25 cellular contexts compared by ENCODE assay signal in the genomic region with DNA sequence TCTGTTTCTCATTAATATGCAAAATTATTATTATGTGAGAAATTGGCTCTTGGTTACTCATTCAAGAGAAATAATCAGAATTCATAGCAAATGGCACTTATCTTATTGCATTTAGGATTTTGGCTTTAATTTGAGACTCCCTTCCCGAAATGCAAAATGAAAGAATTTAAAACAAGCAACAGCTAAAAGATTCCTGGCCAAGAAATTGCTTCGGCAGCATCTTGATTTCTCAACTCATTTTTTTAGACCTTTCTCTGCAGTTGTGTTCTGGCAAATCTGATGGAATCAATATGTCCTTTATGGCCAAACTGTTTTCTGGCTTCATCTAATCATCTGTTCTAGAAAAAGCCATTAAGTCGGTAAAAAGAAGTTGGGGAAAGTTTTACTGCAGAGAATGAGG.
A peak's percentile ranks its signal among the peaks of the same experiment; 100 is the strongest.
DNase-seq lines count a peak whose midpoint lies in the region; ATAC-seq and TF ChIP-seq lines count a peak whose summit lies in the region.
"Had no signal": no experiment of that assay in that cellular context is flagged by ENCODE, and none has a peak within 500 bp of the region (broad histone marks: within the 10 kb centered on the region; RNA-seq: fewer than 3 reads in every experiment).

No MANE protein-coding gene starts in this region.

- DNase-seq in ascending aorta (ENCODE audit: low spot score in 2 of 2) (no peak), esophagus muscularis mucosa (ENCODE audit: extremely low spot score) (no peak), tibial nerve (ENCODE audit: low spot score in 2 of 2) (no peak), EL (no peak), body of pancreas (no peak)
- DNase-seq in activated naive CD4-positive, alpha-beta T cell treated with anti-CD3 and anti-CD28 coated beads, Interleukin-2, amount 10 ng/mL, durations not matched to agents 7 days and 5 days, result no peak
- DNase-seq: activated CD4-positive, alpha-beta T cell treated with anti-CD3 and anti-CD28 coated beads, Interleukin-2, amount 10 ng/mL, durations not matched to agents 7 days and 5 days; activated naive CD4-positive, alpha-beta T cell treated with Interleukin-2 at 50 U/mL for 16 hours; activated T-cell treated with anti-CD3 and anti-CD28 coated beads, Interleukin-2, amount 50 U/mL, for 48 hours; amniotic stem cell; caudate nucleus; CD4-positive, CD25-positive, alpha-beta regulatory T cell; gastrocnemius medialis; H9; islet precursor cell; NCI-H524 treated with DMSO at 0.1 percent for 48 hours; psoas muscle; RPMI8226; stimulated activated CD4-positive, alpha-beta T cell treated with anti-CD3 and anti-CD28 coated beads, Interleukin-2, amount 100 ng/mL, for 48 hours; stimulated activated naive CD4-positive, alpha-beta T cell; testis; WERI-Rb-1 had no signal

- intact Hi-C loops in ascending aorta (cut with DNase I) (no loop called here), esophagus muscularis mucosa (cut with DNase I) (no loop called here), body of pancreas (cut with DNase I) (no loop called here)

- CTCF ChIA-PET in activated naive CD4-positive, alpha-beta T cell treated with anti-CD3 and anti-CD28 coated beads, Interleukin-2, amount 10 ng/mL, durations not matched to agents 7 days and 5 days (lab: Charles Lee), result no interaction called here

- no peaks in the 10 kb centered on the region for H3K9me3 ChIP-seq in ascending aorta
- no peaks in the 10 kb centered on the region for H3K9me3 ChIP-seq in esophagus muscularis mucosa
- no peaks in the 10 kb centered on the region for H3K9me3 ChIP-seq in muscle layer of colon (ENCODE audit: low read length)
- H3K9me3 ChIP-seq in tibial nerve, result no peaks in the 10 kb centered on the region
- H3K9me3 ChIP-seq in body of pancreas, result no peaks in the 10 kb centered on the region
- H3K9me3 ChIP-seq: gastrocnemius medialis, neutrophil, psoas muscle, testis had no signal

- H3K9me3 Mint-ChIP-seq in activated naive CD4-positive, alpha-beta T cell treated with anti-CD3 and anti-CD28 coated beads, Interleukin-2, amount 10 ng/mL, durations not matched to agents 7 days and 5 days, result no peaks in the 10 kb centered on the region
- H3K9me3 Mint-ChIP-seq: activated CD4-positive, alpha-beta T cell treated with anti-CD3 and anti-CD28 coated beads, Interleukin-2, amount 10 ng/mL, durations not matched to agents 7 days and 5 days had no signal

- H3K36me3 Mint-ChIP-seq in activated naive CD4-positive, alpha-beta T cell treated with anti-CD3 and anti-CD28 coated beads, Interleukin-2, amount 10 ng/mL, durations not matched to agents 7 days and 5 days, result no peaks in the 10 kb centered on the region
- H3K36me3 Mint-ChIP-seq: CD4-positive, CD25-positive, alpha-beta regulatory T cell had no signal

- H3K27ac ChIP-seq in ascending aorta, result peak overlapping the region; percentile 56 to 84
- H3K27ac ChIP-seq in esophagus muscularis mucosa (replicated peaks in 1 of 4), result peak overlapping the region; percentile 70 to 82 (median 78)
- peak overlapping the region; percentile 90 for H3K27ac ChIP-seq in muscle layer of colon (ENCODE audit: low read depth, low read length)
- peak overlapping the region in 3 of 4 donors; percentile 5 to 67 (median 52) for H3K27ac ChIP-seq in tibial nerve
- no peak overlapping the region for H3K27ac ChIP-seq in body of pancreas
- H3K27ac ChIP-seq: HL-60, neutrophil, WERI-Rb-1 had no signal

- ATAC-seq in body of pancreas, result no peak
- ATAC-seq: psoas muscle had no signal

- H3K27me3 ChIP-seq in ascending aorta (no peaks in the 10 kb centered on the region), esophagus muscularis mucosa (no peaks in the 10 kb centered on the region), muscle layer of colon (ENCODE audit: control insufficient read depth in 1 of 2, insufficient read depth in 2 of 2, low read length in 2 of 2) (no peaks in the 10 kb centered on the region), tibial nerve (no peaks in the 10 kb centered on the region), body of pancreas (no peaks in the 10 kb centered on the region)
- H3K27me3 ChIP-seq: gastrocnemius medialis, neutrophil, testis had no signal

- H3K36me3 ChIP-seq in ascending aorta (no peaks in the 10 kb centered on the region), esophagus muscularis mucosa (no peaks in the 10 kb centered on the region), muscle layer of colon (ENCODE audit: insufficient read depth, low read length) (no peaks in the 10 kb centered on the region), tibial nerve (no peaks in the 10 kb centered on the region), body of pancreas (replicated peaks in 1 of 2; ENCODE audit: insufficient read depth in 1 of 2, low read depth in 2 of 2) (no peaks in the 10 kb centered on the region)
- H3K36me3 ChIP-seq: gastrocnemius medialis, neutrophil, WERI-Rb-1 had no signal

- TF ChIP-seq EP300 in esophagus muscularis mucosa (IDR thresholded peaks at IDR 0.05) (no peak), tibial nerve (IDR thresholded peaks at IDR 0.05) (no peak)

- no peak overlapping the region for H3K9ac ChIP-seq in muscle layer of colon (ENCODE audit: low read length)

- H3K4me3 Mint-ChIP-seq in activated naive CD4-positive, alpha-beta T cell treated with anti-CD3 and anti-CD28 coated beads, Interleukin-2, amount 10 ng/mL, durations not matched to agents 7 days and 5 days, result no peak overlapping the region
- H3K4me3 Mint-ChIP-seq: activated CD4-positive, alpha-beta T cell treated with anti-CD3 and anti-CD28 coated beads, Interleukin-2, amount 10 ng/mL, durations not matched to agents 7 days and 5 days; CD4-positive, CD25-positive, alpha-beta regulatory T cell; H9 had no signal

- H3K4me1 ChIP-seq in ascending aorta, result peaks cover 6% of the 10 kb centered on the region in 2 donors
- peaks cover 12 to 34% (median 31%) of the 10 kb centered on the region in 4 donors for H3K4me1 ChIP-seq in esophagus muscularis mucosa
- H3K4me1 ChIP-seq in muscle layer of colon (ENCODE audit: insufficient read depth, low read length), result peaks cover 30% of the 10 kb centered on the region
- H3K4me1 ChIP-seq in tibial nerve, result peaks cover 0 to 24% (median 2%) of the 10 kb centered on the region in 4 donors
- no peaks in the 10 kb centered on the region for H3K4me1 ChIP-seq in body of pancreas
- H3K4me1 ChIP-seq: gastrocnemius medialis, psoas muscle had no signal

- TF ChIP-seq POLR2A in esophagus muscularis mucosa (IDR thresholded peaks at IDR 0.05; ENCODE audit: low read depth) (no peak), tibial nerve (IDR thresholded peaks at IDR 0.05) (no peak), body of pancreas (IDR thresholded peaks at IDR 0.05) (no peak)

- H3K4me3 ChIP-seq in ascending aorta (no peak overlapping the region), esophagus muscularis mucosa (no peak overlapping the region), muscle layer of colon (ENCODE audit: low read depth in 1 of 2, low read length in 2 of 2) (peak overlapping the region in 1 of 2 donors; percentile 36), tibial nerve (no peak overlapping the region), body of pancreas (no peak overlapping the region)
- H3K4me3 ChIP-seq: gastrocnemius medialis, psoas muscle, testis had no signal

- no peak overlapping the region for H3K27ac Mint-ChIP-seq in activated naive CD4-positive, alpha-beta T cell treated with anti-CD3 and anti-CD28 coated beads, Interleukin-2, amount 10 ng/mL, durations not matched to agents 7 days and 5 days
- H3K27ac Mint-ChIP-seq: activated CD4-positive, alpha-beta T cell treated with anti-CD3 and anti-CD28 coated beads, Interleukin-2, amount 10 ng/mL, durations not matched to agents 7 days and 5 days; CD4-positive, CD25-positive, alpha-beta regulatory T cell; H9 had no signal

- TF ChIP-seq CTCF in ascending aorta (IDR thresholded peaks at IDR 0.05), result no peak
- TF ChIP-seq CTCF in esophagus muscularis mucosa (IDR thresholded peaks at IDR 0.05), result no peak
- no peak for TF ChIP-seq CTCF in tibial nerve (IDR thresholded peaks at IDR 0.05)
- no peak for TF ChIP-seq CTCF in body of pancreas (IDR thresholded peaks at IDR 0.05)

- H3K4me1 Mint-ChIP-seq in activated naive CD4-positive, alpha-beta T cell treated with anti-CD3 and anti-CD28 coated beads, Interleukin-2, amount 10 ng/mL, durations not matched to agents 7 days and 5 days, result no peaks in the 10 kb centered on the region
- H3K4me1 Mint-ChIP-seq: activated CD4-positive, alpha-beta T cell treated with anti-CD3 and anti-CD28 coated beads, Interleukin-2, amount 10 ng/mL, durations not matched to agents 7 days and 5 days; CD4-positive, CD25-positive, alpha-beta regulatory T cell had no signal

- WGBS in esophagus muscularis mucosa, result 46% methylated on average over 3 of the region's 3 CpGs
- WGBS in tibial nerve, 2 donors, result 50 to 51% methylated on average over 3 of the region's 3 CpGs
- 70 to 79% methylated on average over 3 of the region's 3 CpGs for WGBS in body of pancreas, 2 donors

- H3K27me3 Mint-ChIP-seq in activated naive CD4-positive, alpha-beta T cell treated with anti-CD3 and anti-CD28 coated beads, Interleukin-2, amount 10 ng/mL, durations not matched to agents 7 days and 5 days, result no peaks in the 10 kb centered on the region
- H3K27me3 Mint-ChIP-seq: activated CD4-positive, alpha-beta T cell treated with anti-CD3 and anti-CD28 coated beads, Interleukin-2, amount 10 ng/mL, durations not matched to agents 7 days and 5 days; CD4-positive, CD25-positive, alpha-beta regulatory T cell had no signal

Comparison
In these comparisons a context has a peak if more than half of its experiments do, and no peak if none do; other contexts are left out.
1. H3K27ac ChIP-seq: peak in ascending aorta (2 of 2), esophagus muscularis mucosa (4 of 4), muscle layer of colon (single experiment) and tibial nerve (3 of 4); none in body of pancreas (0 of 4).